ENCODE assay signal across 13 cellular contexts in the genomic region with DNA sequence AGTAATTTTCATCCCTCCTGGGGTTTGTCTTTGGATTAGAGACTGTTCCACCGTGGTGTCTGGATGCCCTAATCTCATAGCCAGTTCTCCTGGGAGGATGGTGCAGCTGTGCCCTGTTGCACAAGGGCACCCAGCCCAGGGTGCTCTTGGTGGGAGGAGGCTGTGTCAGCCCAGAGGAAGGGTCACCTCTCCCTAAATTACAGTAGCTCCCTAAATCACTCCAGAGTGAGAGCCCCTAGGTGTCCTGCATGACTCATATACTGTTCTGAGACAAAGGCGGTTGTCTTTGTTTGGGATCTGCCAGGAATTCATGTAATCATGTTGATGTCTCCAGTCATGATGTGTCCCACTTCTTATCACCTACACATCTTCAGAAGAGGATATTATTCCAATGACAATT. TPM values are rescaled to one million over a fixed set of nuclear protein-coding genes. Genes with fewer than 3 reads are reported as not detected.
DNase-seq lines count a peak whose midpoint lies in the region; ATAC-seq, FAIRE-seq and TF ChIP-seq lines count a peak whose summit lies in the region.
"Had no signal": no experiment of that assay in that cellular context is flagged by ENCODE, and none has a peak within 500 bp of the region (broad histone marks: within the 10 kb centered on the region; RNA-seq: fewer than 3 reads in every experiment).

No MANE protein-coding gene starts in this region.

- intact Hi-C loops in pancreas (cut with DNase I) = no loop called here

- H3K27me3 ChIP-seq in bronchial epithelial cell (ENCODE audit: control insufficient read depth, insufficient read depth, low read length) (no peaks in the 10 kb centered on the region), pancreas (no peaks in the 10 kb centered on the region)
- H3K27me3 ChIP-seq: SJCRH30 had no signal

- no peak for FAIRE-seq in bronchial epithelial cell (lab: Jason Lieb, UNC)
- no peak for FAIRE-seq in pancreas (lab: Jason Lieb, UNC)

- ATAC-seq in pancreas (peak in 3 of 4 donors; percentile 18 to 22 (median 20)), HG03196 (IDR thresholded peaks at IDR 0.05; ENCODE audit: unreplicated experiment) (no peak), HG02973 (IDR thresholded peaks at IDR 0.05; ENCODE audit: unreplicated experiment) (no peak)

- no peak for TF ChIP-seq CTCF in bronchial epithelial cell (IDR thresholded peaks at IDR 0.05; ENCODE audit: insufficient read depth, low read length, severe bottlenecking)
- TF ChIP-seq CTCF in pancreas (IDR thresholded peaks at IDR 0.05) = no peak
- no peak for TF ChIP-seq CTCF in foreskin fibroblast (IDR thresholded peaks at IDR 0.05; ENCODE audit: low read depth, low read length)

- H3K9me3 ChIP-seq in pancreas = no peaks in the 10 kb centered on the region
- H3K9me3 ChIP-seq: mucosa of descending colon, psoas muscle, SJCRH30 had no signal

- H3K4me3 ChIP-seq in bronchial epithelial cell (ENCODE audit: low read depth, low read length) (no peak overlapping the region), pancreas (no peak overlapping the region), foreskin fibroblast (ENCODE audit: low read depth in 1 of 2, low read length in 2 of 2) (no peak overlapping the region)
- H3K4me3 ChIP-seq: mucosa of descending colon, psoas muscle, SJCRH30 had no signal

- H3K36me3 ChIP-seq in bronchial epithelial cell (ENCODE audit: control insufficient read depth, insufficient read depth, low read length) = peaks cover 5% of the 10 kb centered on the region
- H3K36me3 ChIP-seq in pancreas = peaks cover 0 to 4% (median 0%) of the 10 kb centered on the region in 3 donors
- H3K36me3 ChIP-seq: SJCRH30 had no signal

- peak; percentile 22 for DNase-seq in EL
- DNase-seq in NCI-H226 = peak; percentile 17
- DNase-seq in bronchial epithelial cell (ENCODE audit: low read depth) = peak; percentile 73
- no peak for DNase-seq in pancreas
- no peak for DNase-seq in foreskin fibroblast
- DNase-seq in stimulated activated CD4-positive, alpha-beta T cell treated with anti-CD3 and anti-CD28 coated beads, Interleukin-2, amount 100 ng/mL, for 48 hours = no peak
- DNase-seq: NCI-H2107; psoas muscle; SJCRH30; stimulated activated CD4-positive, alpha-beta T cell treated with anti-CD3 and anti-CD28 coated beads, Interleukin-4, amount 100 ng/mL, for 4 hours had no signal

- H3K4me1 ChIP-seq in pancreas = peaks cover 0 to 13% (median 0%) of the 10 kb centered on the region in 3 donors
- H3K4me1 ChIP-seq: psoas muscle, SJCRH30 had no signal

- peak overlapping the region in 2 of 4 donors; percentile 47 to 71 for H3K27ac ChIP-seq in pancreas
- H3K27ac ChIP-seq: psoas muscle, SJCRH30 had no signal

- WGBS in pancreas, 2 donors = 53 to 58% methylated on average over 2 of the region's 2 CpGs

RNA-seq across cellular contexts. Expression of a gene that starts 19.7 kb away (rescaled TPM):
- total RNA-seq in bronchial epithelial cell = 161 and 401 TPM in 2 replicates
- total RNA-seq in pancreas = 10 to 100 TPM; 13.7 to 46.6 (median 17.7) TPM
- 10 to 100 TPM; 22.8 to 31.2 TPM for polyA plus RNA-seq in pancreas

Comparison
In these comparisons a context has a peak if more than half of its experiments do, and no peak if none do; other contexts are left out.
1. DNase-seq: peak in EL (single experiment), NCI-H226 (single experiment) and bronchial epithelial cell (single experiment); none in pancreas (0 of 6), foreskin fibroblast (0 of 2) and stimulated activated CD4-positive, alpha-beta T cell treated with anti-CD3 and anti-CD28 coated beads, Interleukin-2, amount 100 ng/mL, for 48 hours (0 of 2).
2. ATAC-seq: peak in pancreas (3 of 4); none in HG03196 (single experiment) and HG02973 (single experiment).